In genomic region chr16:27317320-27317719, GRCh38 we compare ENCODE assay signal across 10 cellular contexts. TPM values are rescaled to one million over a fixed set of nuclear protein-coding genes. Genes with fewer than 3 reads are reported as not detected.
DNase-seq lines count a peak whose midpoint lies in the region; ATAC-seq and TF ChIP-seq lines count a peak whose summit lies in the region.
"Had no signal": no experiment of that assay in that cellular context is flagged by ENCODE, and none has a peak within 500 bp of the region (broad histone marks: within the 10 kb centered on the region; RNA-seq: fewer than 3 reads in every experiment).

No MANE protein-coding gene starts in this region.

- no peaks in the 10 kb centered on the region for H4K20me1 ChIP-seq in mammary epithelial cell (ENCODE audit: insufficient read depth, low read length)

- H3K27me3 ChIP-seq in left ventricle myocardium inferior (ENCODE audit: low read depth) (peaks cover 72% of the 10 kb centered on the region), mammary epithelial cell (ENCODE audit: insufficient read depth, low read length) (no peaks in the 10 kb centered on the region), mononuclear cell (ENCODE audit: insufficient read depth, low read length) (no peaks in the 10 kb centered on the region), transverse colon (no peaks in the 10 kb centered on the region)

- no peak for TF ChIP-seq CTCF in left ventricle myocardium inferior (IDR thresholded peaks at IDR 0.05; ENCODE audit: borderline replicate concordance)
- TF ChIP-seq CTCF in mammary epithelial cell (conservative IDR thresholded peaks at IDR 0.05 in 1 of 2, IDR thresholded peaks at IDR 0.05 in 1 of 2; ENCODE audit: extremely low read depth in 1 of 2, insufficient read depth in 1 of 2, low read depth in 1 of 2, low read length in 2 of 2), result no peak
- no peak for TF ChIP-seq CTCF in transverse colon (IDR thresholded peaks at IDR 0.05)

- dilution Hi-C loops in mammary epithelial cell (cut with HindIII; ENCODE audit: low sequenced_read_pairs), result no loop called here

- peak overlapping the region; percentile 16 for H3K9ac ChIP-seq in mammary epithelial cell (ENCODE audit: insufficient read depth, low read length)
- H3K9ac ChIP-seq: GM23248 had no signal

- no peaks in the 10 kb centered on the region for H3K36me3 ChIP-seq in left ventricle myocardium inferior
- peaks cover 4% of the 10 kb centered on the region for H3K36me3 ChIP-seq in mammary epithelial cell (ENCODE audit: insufficient read depth, low read length)
- H3K36me3 ChIP-seq in transverse colon, result no peaks in the 10 kb centered on the region

- no TSS peak for BruUV-seq in mammary epithelial cell (replicated peaks; lab: Mats Ljungman, UMichigan)

- H2AFZ ChIP-seq in mammary epithelial cell (ENCODE audit: low read depth, low read length), result no peak overlapping the region
- H2AFZ ChIP-seq: GM23248 had no signal

- peaks cover 83% of the 10 kb centered on the region for H3K79me2 ChIP-seq in mammary epithelial cell (ENCODE audit: insufficient read depth, low read length)

- no peak overlapping the region for H3K4me3 ChIP-seq in left ventricle myocardium inferior
- H3K4me3 ChIP-seq in mammary epithelial cell (replicated peaks in 1 of 3; ENCODE audit: insufficient read depth in 1 of 3, low read depth in 2 of 3, low read length in 3 of 3), result peak overlapping the region; percentile 4 to 21 (median 5)
- peak overlapping the region; percentile 85 for H3K4me3 ChIP-seq in mononuclear cell (ENCODE audit: low read length)
- H3K4me3 ChIP-seq in transverse colon, result no peak overlapping the region
- H3K4me3 ChIP-seq: GM23248 had no signal

- WGBS in mammary epithelial cell (ENCODE audit: low coverage, missing lambda C conversion rate), result 4% methylated on average over 4 of the region's 7 CpGs
- WGBS in transverse colon (ENCODE audit: low coverage in 1 of 2), 2 donors, result 20 to 62% methylated on average over 1 to 7 of the region's 7 CpGs

- H3K27ac ChIP-seq in left ventricle myocardium inferior (replicated peaks), result peak overlapping the region; percentile 97
- H3K27ac ChIP-seq in mammary epithelial cell (ENCODE audit: insufficient read depth, low read depth, low read length), result peak overlapping the region; percentile 89
- H3K27ac ChIP-seq in transverse colon, result peak overlapping the region; percentile 93 to 99 (median 99)
- H3K27ac ChIP-seq: GM23248 had no signal

- TF ChIP-seq POLR2A in transverse colon (IDR thresholded peaks at IDR 0.05), result no peak

- ATAC-seq in Right ventricle myocardium inferior (no peak), GM19395 (IDR thresholded peaks at IDR 0.05; ENCODE audit: unreplicated experiment) (no peak)
- ATAC-seq: PC-3 had no signal

- intact Hi-C loops in left ventricle myocardium inferior (cut with micrococcal nuclease), result no loop called here
- intact Hi-C loops in Right ventricle myocardium inferior (cut with DNase I), result loop anchor here (5.0 kb wide), 3 partner anchors 50 to 75 kb away; partner anchors contain the start of gene NSMCE1
- intact Hi-C loops in mammary epithelial cell (cut with micrococcal nuclease), result loop anchor here (5.0 kb wide), 2 partner anchors 140 kb away; no protein-coding TSS in a partner anchor
- intact Hi-C loops in transverse colon (cut with DNase I; ENCODE audit: low total_unique reads), result loop anchor here (5.0 to 10.0 kb wide), 2 partner anchors 47 to 75 kb away; no protein-coding TSS in a partner anchor

- H3K4me2 ChIP-seq in mammary epithelial cell (ENCODE audit: insufficient read depth, low read depth, low read length), result peak overlapping the region; percentile 73

- H3K4me1 ChIP-seq in left ventricle myocardium inferior (peaks cover 83% of the 10 kb centered on the region), mammary epithelial cell (ENCODE audit: insufficient read depth, low read length) (peaks cover 71% of the 10 kb centered on the region), mononuclear cell (ENCODE audit: insufficient read depth, low read length) (peaks cover 86% of the 10 kb centered on the region), transverse colon (peaks cover 31 to 87% (median 83%) of the 10 kb centered on the region in 4 donors)

- in situ Hi-C loops in mammary epithelial cell (cut with MboI; ENCODE audit: low sequenced_read_pairs in 2 of 2), result loop anchor here in 1 of 2 donors (5.0 kb wide), 1 partner anchor 50 kb away; no protein-coding TSS in a partner anchor
- in situ Hi-C loops in transverse colon (cut with MboI; ENCODE audit: low pct_ligation_motif_present in 1 of 4, low pct_unique_long_range_greater_than_20kb in 1 of 4, low sequenced_read_pairs in 3 of 4), result loop anchor here in 1 of 4 donors (10.0 kb wide), 1 partner anchor 83 kb away; no protein-coding TSS in a partner anchor

- H3K9me3 ChIP-seq in left ventricle myocardium inferior (replicated peaks), result no peaks in the 10 kb centered on the region
- no peaks in the 10 kb centered on the region for H3K9me3 ChIP-seq in mammary epithelial cell (replicated peaks; ENCODE audit: insufficient read depth, low read length)
- no peaks in the 10 kb centered on the region for H3K9me3 ChIP-seq in mononuclear cell (ENCODE audit: low read depth, low read length)
- no peaks in the 10 kb centered on the region for H3K9me3 ChIP-seq in transverse colon

- CTCF ChIA-PET in mammary epithelial cell (lab: Charles Lee; ENCODE audit: low non-redundant PET), result interaction anchor here (0.6 kb wide), 1 partner anchor 12 kb away, joined by 8 read pairs; no protein-coding TSS in a partner anchor

- DNase-seq in left ventricle myocardium inferior (no peak), Right ventricle myocardium inferior (ENCODE audit: missing footprints) (no peak), mammary epithelial cell (peak; percentile 90), transverse colon (no peak), NCI-H524 (lab: John Stamatoyannopoulos, UW) (no peak)
- DNase-seq in stimulated activated CD4-positive, alpha-beta T cell treated with anti-CD3 and anti-CD28 coated beads, Interleukin-2, amount 100 ng/mL, for 48 hours, result no peak
- DNase-seq: GM23248, PC-3 had no signal

- TF ChIP-seq EP300 in transverse colon (IDR thresholded peaks at IDR 0.05; ENCODE audit: low read depth), result no peak

RNA-seq across cellular contexts. Expression of gene IL4R, which starts 3.5 kb away (rescaled TPM):
- total RNA-seq in left ventricle myocardium inferior (12.0 TPM), Right ventricle myocardium inferior (11.1 TPM), mammary epithelial cell (100 to 1,000 TPM in 1 of 2 donors, 10 to 100 TPM in 1; 69.8 to 152 TPM), mononuclear cell (103 TPM), transverse colon (100 to 1,000 TPM; 106 to 235 (median 156) TPM)
- 94.9 TPM for polyA plus RNA-seq in mammary epithelial cell
- polyA minus RNA-seq in mammary epithelial cell, result 198 TPM

RNA-seq across cellular contexts. Expression of gene NSMCE1, which starts 48.7 kb away (rescaled TPM):
- total RNA-seq in left ventricle myocardium inferior (38.6 TPM), Right ventricle myocardium inferior (35.8 TPM), mammary epithelial cell (10 to 100 TPM; 71.6 to 81.2 TPM), mononuclear cell (29.5 TPM), transverse colon (10 to 100 TPM in 3 of 4 donors, 1 to 10 TPM in 1; 6.2 to 90.8 (median 27.2) TPM)
- 54.1 TPM for polyA plus RNA-seq in mammary epithelial cell
- polyA minus RNA-seq in mammary epithelial cell, result 71.1 TPM

Comparison
In these comparisons a context has a peak if more than half of its experiments do, and no peak if none do; other contexts are left out.
1. H3K4me3 ChIP-seq: peak in mammary epithelial cell (3 of 3) and mononuclear cell (single experiment); none in left ventricle myocardium inferior (single experiment) and transverse colon (0 of 4).
2. Peak in every context shown above with its lines, with median percentiles within 50 percentile points of each other: H3K27ac ChIP-seq.